Comparison of ENCODE assay signal across 10 cellular contexts in genomic region chr4:23877758-23878229, GRCh38. TPM values are rescaled to one million over a fixed set of nuclear protein-coding genes. Genes with fewer than 3 reads are reported as not detected.
A peak's percentile ranks its signal among the peaks of the same experiment; 100 is the strongest.
DNase-seq lines count a peak whose midpoint lies in the region; ATAC-seq and TF ChIP-seq lines count a peak whose summit lies in the region.
"Had no signal": no experiment of that assay in that cellular context is flagged by ENCODE, and none has a peak within 500 bp of the region (broad histone marks: within the 10 kb centered on the region; RNA-seq: fewer than 3 reads in every experiment).

No MANE protein-coding gene starts in this region.

- H3K4me3 ChIP-seq in body of pancreas, result no peak overlapping the region
- no peak overlapping the region for H3K4me3 ChIP-seq in suprapubic skin

- H3K27me3 ChIP-seq in body of pancreas, result no peaks in the 10 kb centered on the region
- H3K27me3 ChIP-seq in suprapubic skin, result no peaks in the 10 kb centered on the region

- H3K27ac ChIP-seq in body of pancreas (peak overlapping the region in 3 of 4 donors; percentile 22 to 45 (median 33)), suprapubic skin (peak overlapping the region; percentile 16)

- 37 to 56% methylated on average over 2 of the region's 2 CpGs for WGBS in body of pancreas, 2 donors
- WGBS in suprapubic skin, result 75% methylated on average over 2 of the region's 2 CpGs

- H3K4me1 ChIP-seq in body of pancreas (peaks cover 8% of the 10 kb centered on the region), suprapubic skin (no peaks in the 10 kb centered on the region)

- TF ChIP-seq CTCF in body of pancreas (IDR thresholded peaks at IDR 0.05), result no peak
- no peak for TF ChIP-seq CTCF in suprapubic skin (IDR thresholded peaks at IDR 0.05)

- H3K36me3 ChIP-seq in body of pancreas (replicated peaks in 1 of 2; ENCODE audit: insufficient read depth in 1 of 2, low read depth in 2 of 2) (no peaks in the 10 kb centered on the region), suprapubic skin (no peaks in the 10 kb centered on the region)

- ATAC-seq in body of pancreas (peak; percentile 30), HG02763 (IDR thresholded peaks at IDR 0.05; ENCODE audit: unreplicated experiment) (no peak), HG02571 (IDR thresholded peaks at IDR 0.05; ENCODE audit: unreplicated experiment) (no peak), HG02642 (IDR thresholded peaks at IDR 0.05; ENCODE audit: poor library complexity, unreplicated experiment) (no peak)

- no peak for TF ChIP-seq EP300 in suprapubic skin (IDR thresholded peaks at IDR 0.05)

- DNase-seq in HuH-7.5 (ENCODE audit: low spot score) (peak; percentile 38), body of pancreas (no peak), kidney tubule cell (ENCODE audit: low spot score) (peak; percentile 70), suprapubic skin (ENCODE audit: low spot score in 2 of 2) (no peak)
- DNase-seq: activated CD4-positive, alpha-beta memory T cell treated with anti-CD3 and anti-CD28 coated beads for 36 hours; activated naive CD4-positive, alpha-beta T cell treated with anti-CD3 and anti-CD28 coated beads, Interleukin-2, amount 50 U/mL, for 16 hours; DMS 273 treated with DMSO at 0.1 percent for 48 hours had no signal

- TF ChIP-seq POLR2A in body of pancreas (IDR thresholded peaks at IDR 0.05) (no peak), suprapubic skin (IDR thresholded peaks at IDR 0.05) (no peak)

- H3K9me3 ChIP-seq in body of pancreas, result no peaks in the 10 kb centered on the region
- no peaks in the 10 kb centered on the region for H3K9me3 ChIP-seq in suprapubic skin

- intact Hi-C loops in body of pancreas (cut with DNase I), result no loop called here

RNA-seq across cellular contexts. Expression of gene PPARGC1A, which starts 12.1 kb away (rescaled TPM):
- total RNA-seq in body of pancreas (10 to 100 TPM in 1 of 2 donors, 1 to 10 TPM in 1; 8.0 to 44.8 TPM), suprapubic skin (10 to 100 TPM; 10.5 to 33.4 (median 13.2) TPM)
- total RNA-seq: activated CD4-positive, alpha-beta memory T cell treated with anti-CD3 and anti-CD28 coated beads for 36 hours had no signal

Comparison
In these comparisons a context has a peak if more than half of its experiments do, and no peak if none do; other contexts are left out.
1. DNase-seq: peak in HuH-7.5 (single experiment) and kidney tubule cell (single experiment); none in body of pancreas (0 of 4) and suprapubic skin (0 of 2).